ENCODE assay signal across 9 cellular contexts in the genomic region with DNA sequence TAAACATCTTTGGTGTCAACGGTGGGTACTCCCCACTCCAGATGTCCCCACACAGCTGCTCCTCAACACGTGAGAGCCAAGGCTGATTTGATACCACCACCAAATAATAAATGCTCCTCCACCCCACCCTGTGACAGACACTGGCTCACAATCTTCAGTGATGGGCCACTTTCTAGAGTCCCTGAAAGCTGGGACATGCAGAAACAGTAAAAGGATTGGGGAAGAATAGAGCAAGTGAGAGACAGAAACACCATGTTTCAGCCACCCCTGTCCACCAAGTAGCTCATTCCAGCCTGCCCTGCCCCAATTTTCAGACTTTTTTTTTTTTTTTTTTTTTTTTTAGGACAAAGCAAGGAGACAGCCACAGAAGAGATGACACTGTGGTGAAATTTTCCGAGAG. TPM values are rescaled to one million over a fixed set of nuclear protein-coding genes. Genes with fewer than 3 reads are reported as not detected.
DNase-seq lines count a peak whose midpoint lies in the region; ATAC-seq and TF ChIP-seq lines count a peak whose summit lies in the region.
"Had no signal": no experiment of that assay in that cellular context is flagged by ENCODE, and none has a peak within 500 bp of the region (broad histone marks: within the 10 kb centered on the region; RNA-seq: fewer than 3 reads in every experiment).

No MANE protein-coding gene starts in this region.

- H3K36me3 Mint-ChIP-seq in CD14-positive monocyte (peaks cover 24 to 25% of the 10 kb centered on the region in 2 donors), nephron progenitor cell (ENCODE audit: low read depth) (no peaks in the 10 kb centered on the region)

- H3K27ac ChIP-seq in cingulate gyrus (ENCODE audit: low read depth, low read length): peak overlapping the region; percentile 94

- H3K4me1 Mint-ChIP-seq in CD14-positive monocyte (peaks cover 27% of the 10 kb centered on the region), nephron progenitor cell (peaks cover 8% of the 10 kb centered on the region)

- intact Hi-C loops in CD14-positive monocyte (cut with micrococcal nuclease): loop anchor here in 1 of 2 donors (5.0 to 10.0 kb wide), 2 partner anchors 45 to 62 kb away; partner anchors contain the start of gene POMP

- H3K4me3 Mint-ChIP-seq in CD14-positive monocyte: peak overlapping the region; percentile 87 to 98
- H3K4me3 Mint-ChIP-seq in nephron progenitor cell: peak overlapping the region; percentile 21

- peak overlapping the region in 3 of 7 donors; percentile 45 to 97 (median 71) for H3K27ac Mint-ChIP-seq in CD14-positive monocyte
- no peak overlapping the region for H3K27ac Mint-ChIP-seq in nephron progenitor cell

- H3K27me3 Mint-ChIP-seq in CD14-positive monocyte (ENCODE audit: low read depth in 3 of 3) (peaks cover 0 to 4% (median 3%) of the 10 kb centered on the region in 3 donors), nephron progenitor cell (ENCODE audit: low read depth, poor library complexity) (peaks cover 67% of the 10 kb centered on the region)

- DNase-seq in CD14-positive monocyte (ENCODE audit: low spot score) (no peak), NAMALWA (ENCODE audit: low spot score) (peak; percentile 5), nephron progenitor cell (no peak), NCI-H524 treated with DMSO at 0.1 percent for 48 hours (lab: John Stamatoyannopoulos, UW) (no peak)
- no peak for DNase-seq in activated effector memory CD4-positive, alpha-beta T cell treated with Interleukin-2 at 50 U/mL for 16 hours
- DNase-seq: NCI-H510A had no signal

- TF ChIP-seq CTCF in CD14-positive monocyte (IDR thresholded peaks at IDR 0.05) (no peak), nephron progenitor cell (IDR thresholded peaks at IDR 0.05) (no peak)

- no peaks in the 10 kb centered on the region for H3K9me3 Mint-ChIP-seq in CD14-positive monocyte
- no peaks in the 10 kb centered on the region for H3K9me3 Mint-ChIP-seq in nephron progenitor cell

- no peak for ATAC-seq in HG03097 (IDR thresholded peaks at IDR 0.05; ENCODE audit: low FRiP score, unreplicated experiment)
- no peak for ATAC-seq in GM21515 (IDR thresholded peaks at IDR 0.05; ENCODE audit: unreplicated experiment)

RNA-seq across cellular contexts. Expression of gene SLC46A3, which starts 1.6 kb away (rescaled TPM):
- polyA plus RNA-seq in CD14-positive monocyte: 10 to 100 TPM; 13.8 to 21.1 TPM

RNA-seq across cellular contexts. Expression of gene POMP, which starts 58.2 kb away (rescaled TPM):
- polyA plus RNA-seq in CD14-positive monocyte: 100 to 1,000 TPM; 145 to 153 TPM
